Comparison of ENCODE assay signal across 19 cellular contexts in the genomic region with DNA sequence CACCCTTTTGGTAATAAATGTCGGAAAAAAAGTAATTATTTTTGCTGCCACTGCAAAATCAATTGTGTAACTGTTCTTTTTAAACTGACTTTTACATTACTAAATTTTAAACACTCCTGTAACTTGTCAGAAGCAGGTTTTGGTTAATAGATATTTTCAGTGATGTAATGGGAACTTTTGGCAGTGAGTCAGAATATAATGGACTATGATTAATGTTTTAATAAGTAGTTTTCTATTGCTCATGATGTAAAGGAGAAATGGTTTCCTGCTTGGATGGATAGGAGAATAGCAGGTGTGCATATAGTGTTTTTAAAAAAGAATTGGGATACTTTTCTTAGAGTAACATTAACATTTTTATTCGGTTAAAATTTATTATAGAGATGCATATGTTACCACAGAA. TPM values are rescaled to one million over a fixed set of nuclear protein-coding genes. Genes with fewer than 3 reads are reported as not detected.
DNase-seq lines count a peak whose midpoint lies in the region; ATAC-seq and TF ChIP-seq lines count a peak whose summit lies in the region.
"Had no signal": no experiment of that assay in that cellular context is flagged by ENCODE, and none has a peak within 500 bp of the region (broad histone marks: within the 10 kb centered on the region; RNA-seq: fewer than 3 reads in every experiment).

No MANE protein-coding gene starts in this region.

- H3K27me3 Mint-ChIP-seq in activated CD4-positive, alpha-beta T cell treated with anti-CD3 and anti-CD28 coated beads, Interleukin-2, amount 10 ng/mL, durations not matched to agents 7 days and 5 days = no peaks in the 10 kb centered on the region

- H3K4me3 Mint-ChIP-seq in activated CD4-positive, alpha-beta T cell treated with anti-CD3 and anti-CD28 coated beads, Interleukin-2, amount 10 ng/mL, durations not matched to agents 7 days and 5 days = no peak overlapping the region
- H3K4me3 Mint-ChIP-seq: T-helper 1 cell treated with Interleukin-12 subunit alpha and Interleukin-12 subunit beta and Interleukin-4 antibody, amounts not matched to agents 30 μg/mL and 1 μg/mL, for 36 hours had no signal

- no peak overlapping the region for H3K4me3 ChIP-seq in fibroblast of pulmonary artery (replicated peaks; ENCODE audit: low read depth, low read length)
- H3K4me3 ChIP-seq: right lobe of liver had no signal

- H3K27ac ChIP-seq in RWPE1 = no peak overlapping the region
- H3K27ac ChIP-seq: neutrophil, right lobe of liver had no signal

- DNase-seq in A172 (ENCODE audit: low spot score) = peak; percentile 6
- DNase-seq in HEK293T (ENCODE audit: extremely low spot score) = no peak
- DNase-seq in RWPE1 (ENCODE audit: low spot score) = peak; percentile 70
- peak; percentile 30 for DNase-seq in fibroblast of pulmonary artery (ENCODE audit: low read depth)
- no peak for DNase-seq in activated CD4-positive, alpha-beta T cell treated with anti-CD3 and anti-CD28 coated beads, Interleukin-2, amount 10 ng/mL, durations not matched to agents 7 days and 5 days
- DNase-seq in activated CD8-positive, alpha-beta memory T cell treated with anti-CD3 and anti-CD28 coated beads for 24 hours = no peak
- DNase-seq: activated CD4-positive, CD25-positive, alpha-beta regulatory T cell; activated CD8-positive, alpha-beta memory T cell treated with anti-CD3 and anti-CD28 coated beads, Interleukin-2, amount 50 U/mL, for 4 hours; cortex of kidney; midbrain; NCI-H2029; NCI-H82; right lobe of liver; stimulated activated CD4-positive, alpha-beta T cell treated with anti-CD3 and anti-CD28 coated beads, Interleukin-2, amount 100 ng/mL, for 24 hours had no signal

- TF ChIP-seq CTCF in RWPE1 (conservative IDR thresholded peaks at IDR 0.05; ENCODE audit: low read depth) (no peak), fibroblast of pulmonary artery (IDR thresholded peaks at IDR 0.05; ENCODE audit: low read length, missing control alignments) (no peak)

- no peak overlapping the region for H3K27ac Mint-ChIP-seq in activated CD4-positive, alpha-beta T cell treated with anti-CD3 and anti-CD28 coated beads, Interleukin-2, amount 10 ng/mL, durations not matched to agents 7 days and 5 days
- H3K27ac Mint-ChIP-seq: T-helper 1 cell treated with Interleukin-12 subunit alpha and Interleukin-12 subunit beta and Interleukin-4 antibody, amounts not matched to agents 30 μg/mL and 1 μg/mL, for 36 hours had no signal

- no peaks in the 10 kb centered on the region for H3K4me1 Mint-ChIP-seq in activated CD4-positive, alpha-beta T cell treated with anti-CD3 and anti-CD28 coated beads, Interleukin-2, amount 10 ng/mL, durations not matched to agents 7 days and 5 days

- no peak for ATAC-seq in HG02973 (IDR thresholded peaks at IDR 0.05; ENCODE audit: unreplicated experiment)
- no peak for ATAC-seq in HG03342 (IDR thresholded peaks at IDR 0.05; ENCODE audit: unreplicated experiment)
- ATAC-seq: right lobe of liver, Right ventricle myocardium inferior had no signal

- no peaks in the 10 kb centered on the region for H3K9me3 Mint-ChIP-seq in activated CD4-positive, alpha-beta T cell treated with anti-CD3 and anti-CD28 coated beads, Interleukin-2, amount 10 ng/mL, durations not matched to agents 7 days and 5 days
- H3K9me3 Mint-ChIP-seq: T-helper 1 cell treated with Interleukin-12 subunit alpha and Interleukin-12 subunit beta and Interleukin-4 antibody, amounts not matched to agents 30 μg/mL and 1 μg/mL, for 36 hours had no signal

- CTCF ChIA-PET in HEK293T (lab: Yijun Ruan, JAX) (no interaction called here), RWPE1 (lab: Yijun Ruan, JAX) (no interaction called here)
- CTCF ChIA-PET in activated CD4-positive, alpha-beta T cell treated with anti-CD3 and anti-CD28 coated beads, Interleukin-2, amount 10 ng/mL, durations not matched to agents 7 days and 5 days (lab: Charles Lee) = no interaction called here

- H3K36me3 Mint-ChIP-seq in activated CD4-positive, alpha-beta T cell treated with anti-CD3 and anti-CD28 coated beads, Interleukin-2, amount 10 ng/mL, durations not matched to agents 7 days and 5 days (ENCODE audit: low read depth) = peaks cover 2% of the 10 kb centered on the region

- POLR2A ChIA-PET in HEK293T (lab: Yijun Ruan, JAX) = no interaction called here
- POLR2A ChIA-PET in RWPE1 (lab: Yijun Ruan, JAX; ENCODE audit: low non-redundant PET) = no interaction called here
- POLR2A ChIA-PET in activated CD4-positive, alpha-beta T cell treated with anti-CD3 and anti-CD28 coated beads, Interleukin-2, amount 10 ng/mL, durations not matched to agents 7 days and 5 days (lab: Charles Lee) = no interaction called here

TF ChIP-seq in HEK293T, 16 proteins besides CTCF, POLR2A, EP300 and RAD21:
- TF ChIP-seq, protein P1, sequence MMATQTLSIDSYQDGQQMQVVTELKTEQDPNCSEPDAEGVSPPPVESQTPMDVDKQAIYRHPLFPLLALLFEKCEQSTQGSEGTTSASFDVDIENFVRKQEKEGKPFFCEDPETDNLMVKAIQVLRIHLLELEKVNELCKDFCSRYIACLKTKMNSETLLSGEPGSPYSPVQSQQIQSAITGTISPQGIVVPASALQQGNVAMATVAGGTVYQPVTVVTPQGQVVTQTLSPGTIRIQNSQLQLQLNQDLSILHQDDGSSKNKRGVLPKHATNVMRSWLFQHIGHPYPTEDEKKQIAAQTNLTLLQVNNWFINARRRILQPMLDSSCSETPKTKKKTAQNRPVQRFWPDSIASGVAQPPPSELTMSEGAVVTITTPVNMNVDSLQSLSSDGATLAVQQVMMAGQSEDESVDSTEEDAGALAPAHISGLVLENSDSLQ (IDR thresholded peaks at IDR 0.05) = 0 out of 2 replicates have a peak, but pooled peaks have one; percentile 6
- no peak for TF ChIP-seq BHLHE40 (IDR thresholded peaks at IDR 0.05; ENCODE audit: borderline replicate concordance)
- TF ChIP-seq ARNT (IDR thresholded peaks at IDR 0.05) = no peak

RNA-seq across cellular contexts. Expression of a gene that starts 58.8 kb away (rescaled TPM):
- total RNA-seq in A172 (2014; rRNA removed; shearing (Covaris generic)) = 9.9 and 18.0 TPM in 2 replicates
- 1 to 10 TPM; 8.2 to 9.3 TPM for total RNA-seq in activated CD4-positive, alpha-beta T cell treated with anti-CD3 and anti-CD28 coated beads, Interleukin-2, amount 10 ng/mL, durations not matched to agents 7 days and 5 days

RNA-seq across cellular contexts. Expression of a gene that starts 59.0 kb away (rescaled TPM):
- total RNA-seq in A172 (2014; rRNA removed; shearing (Covaris generic)) = 29.4 and 38.1 TPM in 2 replicates
- total RNA-seq in activated CD4-positive, alpha-beta T cell treated with anti-CD3 and anti-CD28 coated beads, Interleukin-2, amount 10 ng/mL, durations not matched to agents 7 days and 5 days = 10 to 100 TPM in 1 of 2 experiments, 1 to 10 TPM in 1; 8.5 to 10.1 TPM

Comparison
In these comparisons a context has a peak if more than half of its experiments do, and no peak if none do; other contexts are left out.
1. DNase-seq: peak in A172 (single experiment), RWPE1 (single experiment) and fibroblast of pulmonary artery (single experiment); none in HEK293T (single experiment), activated CD4-positive, alpha-beta T cell treated with anti-CD3 and anti-CD28 coated beads, Interleukin-2, amount 10 ng/mL, durations not matched to agents 7 days and 5 days (single experiment) and activated CD8-positive, alpha-beta memory T cell treated with anti-CD3 and anti-CD28 coated beads for 24 hours (single experiment).